In the genomic region with DNA sequence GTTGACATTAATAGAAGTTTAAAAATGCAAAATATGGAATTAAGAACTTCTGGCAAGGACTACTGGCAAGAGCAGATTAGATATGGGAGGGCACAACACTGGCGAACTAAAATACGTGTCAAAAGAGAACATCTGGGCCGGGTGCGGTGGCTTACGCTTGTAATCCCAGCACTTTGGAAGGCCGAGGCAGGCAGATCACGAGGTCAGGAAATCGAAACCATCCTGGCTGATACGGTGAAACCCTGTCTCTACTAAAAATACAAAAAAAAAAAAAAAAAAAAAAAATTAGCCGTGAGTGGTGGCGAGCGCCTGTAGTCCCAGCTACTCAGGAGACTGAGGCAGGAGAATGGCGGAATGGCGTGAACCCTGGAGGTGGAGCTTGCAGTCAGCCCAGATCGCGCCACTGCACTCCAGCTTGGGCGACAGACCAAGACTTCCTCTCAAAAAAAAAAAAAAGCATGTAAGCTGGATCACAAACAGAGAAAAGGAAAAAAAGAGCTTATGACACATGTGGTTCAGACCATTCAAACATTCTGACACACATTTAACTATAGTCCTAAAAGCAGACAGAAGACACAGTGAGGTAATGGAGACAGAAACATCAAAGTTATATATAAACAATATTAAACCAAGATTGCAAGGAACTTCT, we compare ENCODE assay signal across 7 cellular contexts.
A peak's percentile ranks its signal among the peaks of the same experiment; 100 is the strongest.
DNase-seq lines count a peak whose midpoint lies in the region; ATAC-seq, FAIRE-seq and TF ChIP-seq lines count a peak whose summit lies in the region.
"Not testable (repeated sequence)": the region's sequence is repeated elsewhere in the genome, so short reads cannot be mapped to it uniquely, and the experiment has no call there.

No MANE protein-coding gene starts in this region.

- not testable (repeated sequence) for TF ChIP-seq CTCF in BE2C (IDR thresholded peaks at IDR 0.05; ENCODE audit: low read depth, low read length); PC-3 (conservative IDR thresholded peaks at IDR 0.05; ENCODE audit: low read depth, low read length); SK-N-SH (IDR thresholded peaks at IDR 0.05); kidney (IDR thresholded peaks at IDR 0.05; ENCODE audit: borderline replicate concordance, extremely low read depth, insufficient read depth)

- TF ChIP-seq POLR2A in H54 (IDR thresholded peaks at IDR 0.05; ENCODE audit: low read depth, low read length) = not testable (repeated sequence)

- not testable (repeated sequence) for H4K20me1 ChIP-seq in PC-3 (ENCODE audit: low read length); SK-N-SH (ENCODE audit: insufficient read depth)

- H3K9me2 ChIP-seq in PC-3 (replicated peaks; ENCODE audit: low read length); SK-N-SH: not testable (repeated sequence)

- intact Hi-C loops in PC-3 (cut with micrococcal nuclease) = loop anchor here (10.0 kb wide), 2 partner anchors 243 to 307 kb away; no protein-coding TSS in a partner anchor
- intact Hi-C loops in kidney (cut with DNase I) = not testable (repeated sequence)

- not testable (repeated sequence) for BruUV-seq in PC-3 (replicated peaks; lab: Mats Ljungman, UMichigan)

- peak overlapping the region; percentile 59 for H3K9ac ChIP-seq in PC-3 (ENCODE audit: low read length)
- not testable (repeated sequence) for H3K9ac ChIP-seq in SK-N-SH; kidney (ENCODE audit: low read length in 2 of 2)

- H3K4me1 ChIP-seq in BE2C; PC-3 (ENCODE audit: insufficient read depth, low read length); SK-N-SH (ENCODE audit: control insufficient read depth in 1 of 2, insufficient read depth in 2 of 2, low read depth in 1 of 2, low read length in 1 of 2); kidney (ENCODE audit: control insufficient read depth in 1 of 2, insufficient read depth in 1 of 2, low read depth in 1 of 2, low read length in 2 of 2): not testable (repeated sequence)

- peak overlapping the region; percentile 95 for H2AFZ ChIP-seq in PC-3 (ENCODE audit: low read length)
- not testable (repeated sequence) for H2AFZ ChIP-seq in SK-N-SH (ENCODE audit: low read depth)

- DNase-seq in BE2C (peak; percentile 72), Daoy (ENCODE audit: low read depth) (peak; percentile 69), M059J (ENCODE audit: low read depth) (peak; percentile 23), PC-3 (peak; percentile 43), SK-N-SH (peak; percentile 9), kidney (peak; percentile 44)
- DNase-seq in H54 (ENCODE audit: insufficient read length, low spot score) = not testable (repeated sequence)

- ATAC-seq in PC-3 = peak; percentile 76

- H3K4me3 ChIP-seq in BE2C (ENCODE audit: low read depth, low read length) (peak overlapping the region; percentile 42), PC-3 (ENCODE audit: low read length) (peak overlapping the region; percentile 63)
- not testable (repeated sequence) for H3K4me3 ChIP-seq in SK-N-SH (ENCODE audit: low read depth in 2 of 2, low read length in 1 of 2); kidney (ENCODE audit: low read length in 2 of 2)

- H3F3A ChIP-seq in PC-3 (ENCODE audit: low read length, unreplicated experiment); SK-N-SH (replicated peaks; ENCODE audit: insufficient read depth): not testable (repeated sequence)

- TF ChIP-seq EP300 in SK-N-SH (IDR thresholded peaks at IDR 0.05; ENCODE audit: borderline replicate concordance in 1 of 2, low read depth in 1 of 2, low read length in 1 of 2) = not testable (repeated sequence)

- POLR2A ChIA-PET in PC-3 (lab: Charles Lee; ENCODE audit: unreplicated experiment); SK-N-SH (lab: Yijun Ruan, JAX): not testable (repeated sequence)

- H3K27me3 ChIP-seq in BE2C; PC-3 (ENCODE audit: low read length); SK-N-SH (ENCODE audit: insufficient read depth): not testable (repeated sequence)

- 53% methylated on average over 17 of the region's 17 CpGs for WGBS in SK-N-SH (ENCODE audit: low lambda C conversion rate)

- not testable (repeated sequence) for TF ChIP-seq RAD21 in SK-N-SH (IDR thresholded peaks at IDR 0.05; ENCODE audit: low read length)

- H3K4me2 ChIP-seq in PC-3 (ENCODE audit: low read length) = peak overlapping the region; percentile 84
- not testable (repeated sequence) for H3K4me2 ChIP-seq in SK-N-SH

- peak overlapping the region; percentile 35 for H3K27ac ChIP-seq in PC-3 (ENCODE audit: low read length)
- H3K27ac ChIP-seq in SK-N-SH (ENCODE audit: low read depth in 2 of 2, low read length in 1 of 2) = peak overlapping the region in 1 of 2 experiments; percentile 78; a peak in 2 of 4 replicates
- H3K27ac ChIP-seq in kidney (ENCODE audit: low read depth in 2 of 2, low read length in 2 of 2) = not testable (repeated sequence)

- H3K36me3 ChIP-seq in BE2C; PC-3 (ENCODE audit: low read depth, low read length); SK-N-SH (replicated peaks in 1 of 2; ENCODE audit: control insufficient read depth in 1 of 2, insufficient read depth in 2 of 2, low read length in 1 of 2); kidney (ENCODE audit: control insufficient read depth in 1 of 2, insufficient read depth in 2 of 2, low read length in 2 of 2): not testable (repeated sequence)

- FAIRE-seq in H54 (lab: Jason Lieb, UNC) = peak; percentile 75
- not testable (repeated sequence) for FAIRE-seq in kidney (lab: Jason Lieb, UNC)

- CTCF ChIA-PET in PC-3 (lab: Charles Lee) = not testable (repeated sequence)
- CTCF ChIA-PET in SK-N-SH (lab: Yijun Ruan, JAX) = interaction anchor here (1.0 kb wide), 2 partner anchors 12 to 305 kb away, joined by 3 read pairs; no protein-coding TSS in a partner anchor

- not testable (repeated sequence) for H3K9me3 ChIP-seq in BE2C; PC-3 (ENCODE audit: low read length); SK-N-SH; kidney (ENCODE audit: control insufficient read depth in 1 of 2, low read length in 2 of 2)

- not testable (repeated sequence) for H3K79me2 ChIP-seq in PC-3 (ENCODE audit: low read length); SK-N-SH (ENCODE audit: insufficient read depth)
